In the genomic region with DNA sequence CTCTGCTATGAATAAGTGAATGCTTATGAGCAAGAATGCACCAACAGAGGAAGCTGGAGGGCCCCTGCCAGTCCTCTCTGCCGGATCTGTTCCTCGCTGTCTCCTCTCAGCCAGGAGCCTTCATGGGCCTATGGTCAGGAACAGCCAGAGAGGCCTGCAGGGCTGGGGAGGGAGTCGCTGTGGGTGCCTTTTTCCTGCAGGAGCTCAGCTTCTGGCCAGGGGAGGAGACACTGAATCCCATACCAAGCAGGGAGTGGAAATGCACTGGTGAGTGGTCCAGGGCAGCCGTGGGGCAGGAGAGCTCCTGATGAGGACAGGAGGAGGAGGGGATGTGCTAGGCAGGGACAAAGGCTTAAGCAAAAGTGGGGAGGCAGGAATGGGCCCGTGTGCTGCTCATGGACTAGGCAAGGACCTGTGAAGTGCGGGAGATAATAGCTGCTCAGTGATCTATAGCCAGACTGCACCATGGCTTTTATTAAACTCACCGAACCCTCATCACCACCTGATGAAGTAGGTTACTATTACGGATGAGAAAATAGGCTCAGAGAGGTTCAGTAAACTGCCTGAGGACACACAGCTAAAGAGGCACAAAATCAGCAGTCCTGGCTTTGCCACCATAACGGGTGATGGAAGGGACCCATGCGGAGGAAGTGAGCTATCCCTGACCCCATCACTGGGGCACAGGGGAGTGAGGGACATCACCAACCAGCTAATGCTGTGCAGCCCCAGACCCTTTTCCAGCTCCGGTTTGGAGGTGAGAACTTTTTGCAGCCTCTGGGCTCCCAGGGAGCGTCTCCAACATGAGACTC, we compare ENCODE assay signal across 9 cellular contexts. TPM values are rescaled to one million over a fixed set of nuclear protein-coding genes. Genes with fewer than 3 reads are reported as not detected.
DNase-seq lines count a peak whose midpoint lies in the region; ATAC-seq and TF ChIP-seq lines count a peak whose summit lies in the region.
"Had no signal": no experiment of that assay in that cellular context is flagged by ENCODE, and none has a peak within 500 bp of the region (broad histone marks: within the 10 kb centered on the region; RNA-seq: fewer than 3 reads in every experiment).

No MANE protein-coding gene starts in this region.

- H3K36me3 Mint-ChIP-seq in glutamatergic neuron (ENCODE audit: unreplicated experiment): no peaks in the 10 kb centered on the region
- H3K36me3 Mint-ChIP-seq in activated CD8-positive, alpha-beta T cell treated with anti-CD3 and anti-CD28 coated beads for 36 hours (ENCODE audit: low read depth): no peaks in the 10 kb centered on the region

- CTCF ChIA-PET in RWPE1 (lab: Yijun Ruan, JAX): interaction anchor here (0.5 to 0.6 kb wide), 2 partner anchors 75 to 1048 kb away, joined by 3 read pairs; no protein-coding TSS in a partner anchor
- CTCF ChIA-PET in activated CD8-positive, alpha-beta T cell treated with anti-CD3 and anti-CD28 coated beads for 36 hours (lab: Charles Lee): interaction anchor here (0.8 to 1.6 kb wide), 6 partner anchors 12 to 304 kb away, joined by 3 to 5 read pairs (median 4); a partner anchor contains a TSS

- H2AFZ ChIP-seq in smooth muscle cell (ENCODE audit: low read depth): no peak overlapping the region

- no peaks in the 10 kb centered on the region for H3K36me3 ChIP-seq in smooth muscle cell (ENCODE audit: low read depth)

- WGBS in smooth muscle cell (ENCODE audit: low lambda C conversion rate): 73% methylated on average over 12 of the region's 12 CpGs

- no peak for TF ChIP-seq CTCF in RWPE1 (conservative IDR thresholded peaks at IDR 0.05; ENCODE audit: low read depth)
- TF ChIP-seq CTCF in glutamatergic neuron (IDR thresholded peaks at IDR 0.05; ENCODE audit: partially characterized antibody, unreplicated experiment): no peak
- no peak for TF ChIP-seq CTCF in smooth muscle cell (IDR thresholded peaks at IDR 0.05; ENCODE audit: borderline replicate concordance, insufficient read depth, poor library complexity, severe bottlenecking)
- no peak for TF ChIP-seq CTCF in activated CD8-positive, alpha-beta T cell treated with anti-CD3 and anti-CD28 coated beads for 36 hours (IDR thresholded peaks at IDR 0.05)

- H3K79me2 ChIP-seq in smooth muscle cell (ENCODE audit: low read depth): no peaks in the 10 kb centered on the region

- H3K9ac ChIP-seq in smooth muscle cell (ENCODE audit: low read depth): no peak overlapping the region

- intact Hi-C loops in activated CD8-positive, alpha-beta T cell treated with anti-CD3 and anti-CD28 coated beads for 36 hours (cut with micrococcal nuclease): loop anchor here (5.0 kb wide), 1 partner anchor 79 kb away; a partner anchor contains a TSS

- DNase-seq in RWPE1 (ENCODE audit: low spot score): no peak
- no peak for DNase-seq in glutamatergic neuron
- no peak for DNase-seq in smooth muscle cell (lab: John Stamatoyannopoulos, UW; ENCODE audit: unreplicated experiment)
- DNase-seq in activated CD8-positive, alpha-beta T cell treated with anti-CD3 and anti-CD28 coated beads for 36 hours: no peak
- DNase-seq: activated CD4-positive, CD25-positive, alpha-beta regulatory T cell treated with anti-CD3 and anti-CD28 coated beads, Interleukin-2, amount 50 U/mL, for 72 hours; activated effector memory CD4-positive, alpha-beta T cell treated with anti-CD3 and anti-CD28 coated beads, Interleukin-2, amount 50 U/mL, for 16 hours; stimulated activated naive CD8-positive, alpha-beta T cell treated with anti-CD3 and anti-CD28 coated beads, Interleukin-15, amount 100 ng/mL, for 72 hours had no signal

- no peak overlapping the region for H3K4me3 ChIP-seq in smooth muscle cell

- no peaks in the 10 kb centered on the region for H3K27me3 ChIP-seq in smooth muscle cell (ENCODE audit: low read depth)

- ATAC-seq in GM21360 (IDR thresholded peaks at IDR 0.05; ENCODE audit: unreplicated experiment) (no peak), GM21529 (IDR thresholded peaks at IDR 0.05; ENCODE audit: unreplicated experiment) (no peak)
- ATAC-seq in activated CD8-positive, alpha-beta T cell treated with anti-CD3 and anti-CD28 coated beads for 36 hours: no peak
- ATAC-seq: stimulated activated naive CD8-positive, alpha-beta T cell treated with anti-CD3 and anti-CD28 coated beads, Interleukin-15, amount 100 ng/mL, for 72 hours had no signal

- H3K9me3 ChIP-seq in smooth muscle cell (replicated peaks; ENCODE audit: low read depth): no peaks in the 10 kb centered on the region

- peak overlapping the region; percentile 86 for H3K27ac ChIP-seq in RWPE1
- H3K27ac ChIP-seq in smooth muscle cell (ENCODE audit: low read depth): peak overlapping the region; percentile 72

- peaks cover 5% of the 10 kb centered on the region for H3K9me3 Mint-ChIP-seq in glutamatergic neuron (ENCODE audit: unreplicated experiment)
- no peaks in the 10 kb centered on the region for H3K9me3 Mint-ChIP-seq in activated CD8-positive, alpha-beta T cell treated with anti-CD3 and anti-CD28 coated beads for 36 hours
- H3K9me3 Mint-ChIP-seq: stimulated activated naive CD8-positive, alpha-beta T cell treated with anti-CD3 and anti-CD28 coated beads, Interleukin-15, amount 100 ng/mL, for 72 hours had no signal

- POLR2A ChIA-PET in RWPE1 (lab: Yijun Ruan, JAX; ENCODE audit: low non-redundant PET): no interaction called here
- POLR2A ChIA-PET in activated CD8-positive, alpha-beta T cell treated with anti-CD3 and anti-CD28 coated beads for 36 hours (lab: Charles Lee): interaction anchor here (1.2 to 1.3 kb wide), 2 partner anchors 13 to 45 kb away, joined by 4 read pairs; no protein-coding TSS in a partner anchor

- H3F3A ChIP-seq in smooth muscle cell (ENCODE audit: low read depth): no peaks in the 10 kb centered on the region

- H3K27ac Mint-ChIP-seq in glutamatergic neuron (ENCODE audit: unreplicated experiment): peak overlapping the region; percentile 22
- H3K27ac Mint-ChIP-seq in activated CD8-positive, alpha-beta T cell treated with anti-CD3 and anti-CD28 coated beads for 36 hours: no peak overlapping the region
- H3K27ac Mint-ChIP-seq: stimulated activated naive CD8-positive, alpha-beta T cell treated with anti-CD3 and anti-CD28 coated beads, Interleukin-15, amount 100 ng/mL, for 72 hours had no signal

- peaks cover 4% of the 10 kb centered on the region for H3K27me3 Mint-ChIP-seq in glutamatergic neuron (ENCODE audit: unreplicated experiment)
- H3K27me3 Mint-ChIP-seq in activated CD8-positive, alpha-beta T cell treated with anti-CD3 and anti-CD28 coated beads for 36 hours: no peaks in the 10 kb centered on the region

- peaks cover 4% of the 10 kb centered on the region for H3K4me1 Mint-ChIP-seq in glutamatergic neuron (ENCODE audit: low read depth, unreplicated experiment)
- peaks cover 7% of the 10 kb centered on the region for H3K4me1 Mint-ChIP-seq in activated CD8-positive, alpha-beta T cell treated with anti-CD3 and anti-CD28 coated beads for 36 hours (ENCODE audit: low read depth)

- peaks cover 25% of the 10 kb centered on the region for H3K4me1 ChIP-seq in smooth muscle cell (ENCODE audit: low read depth)

- no peak overlapping the region for H3K4me2 ChIP-seq in smooth muscle cell

- no peaks in the 10 kb centered on the region for H4K20me1 ChIP-seq in smooth muscle cell (ENCODE audit: low read depth)

- no peak overlapping the region for H3K4me3 Mint-ChIP-seq in glutamatergic neuron (ENCODE audit: unreplicated experiment)
- H3K4me3 Mint-ChIP-seq in activated CD8-positive, alpha-beta T cell treated with anti-CD3 and anti-CD28 coated beads for 36 hours: no peak overlapping the region
- H3K4me3 Mint-ChIP-seq: stimulated activated naive CD8-positive, alpha-beta T cell treated with anti-CD3 and anti-CD28 coated beads, Interleukin-15, amount 100 ng/mL, for 72 hours had no signal

RNA-seq across cellular contexts. Expression of a gene that starts 7.1 kb away (rescaled TPM):
- total RNA-seq in glutamatergic neuron (ENCODE audit: unreplicated experiment) (1.2 TPM), smooth muscle cell (0.40 and 0.63 TPM in 2 replicates)
- 2.0 and 4.2 TPM in 2 replicates for polyA plus RNA-seq in smooth muscle cell
- 1 to 10 TPM; 5.4 to 7.6 TPM for total RNA-seq in activated CD8-positive, alpha-beta T cell treated with anti-CD3 and anti-CD28 coated beads for 36 hours

RNA-seq across cellular contexts. Expression of a gene that starts 11.8 kb away (rescaled TPM):
- 52.4 TPM for total RNA-seq in glutamatergic neuron (ENCODE audit: unreplicated experiment)
- total RNA-seq in smooth muscle cell: 1.5 and 9.5 TPM in 2 replicates
- polyA plus RNA-seq in smooth muscle cell: 3.5 and 6.3 TPM in 2 replicates
- total RNA-seq in activated CD8-positive, alpha-beta T cell treated with anti-CD3 and anti-CD28 coated beads for 36 hours: 1 to 10 TPM; 8.0 to 8.6 TPM

RNA-seq across cellular contexts. Expression of a gene that starts 48.3 kb away (rescaled TPM):
- total RNA-seq in glutamatergic neuron (ENCODE audit: unreplicated experiment) (581 TPM), smooth muscle cell (412 and 445 TPM in 2 replicates)
- polyA plus RNA-seq in smooth muscle cell: 2,922 and 3,116 TPM in 2 replicates
- 1,000 to 10,000 TPM; 1,485 to 1,525 TPM for total RNA-seq in activated CD8-positive, alpha-beta T cell treated with anti-CD3 and anti-CD28 coated beads for 36 hours

RNA-seq across cellular contexts. Expression of a gene that starts 59.1 kb away (rescaled TPM):
- total RNA-seq in glutamatergic neuron (ENCODE audit: unreplicated experiment) (227 TPM), smooth muscle cell (65.8 and 93.4 TPM in 2 replicates)
- 93.8 and 124 TPM in 2 replicates for polyA plus RNA-seq in smooth muscle cell
- total RNA-seq in activated CD8-positive, alpha-beta T cell treated with anti-CD3 and anti-CD28 coated beads for 36 hours: 10 to 100 TPM; 82.8 to 86.3 TPM
